ENCODE assay signal across 6 cellular contexts in the genomic region with DNA sequence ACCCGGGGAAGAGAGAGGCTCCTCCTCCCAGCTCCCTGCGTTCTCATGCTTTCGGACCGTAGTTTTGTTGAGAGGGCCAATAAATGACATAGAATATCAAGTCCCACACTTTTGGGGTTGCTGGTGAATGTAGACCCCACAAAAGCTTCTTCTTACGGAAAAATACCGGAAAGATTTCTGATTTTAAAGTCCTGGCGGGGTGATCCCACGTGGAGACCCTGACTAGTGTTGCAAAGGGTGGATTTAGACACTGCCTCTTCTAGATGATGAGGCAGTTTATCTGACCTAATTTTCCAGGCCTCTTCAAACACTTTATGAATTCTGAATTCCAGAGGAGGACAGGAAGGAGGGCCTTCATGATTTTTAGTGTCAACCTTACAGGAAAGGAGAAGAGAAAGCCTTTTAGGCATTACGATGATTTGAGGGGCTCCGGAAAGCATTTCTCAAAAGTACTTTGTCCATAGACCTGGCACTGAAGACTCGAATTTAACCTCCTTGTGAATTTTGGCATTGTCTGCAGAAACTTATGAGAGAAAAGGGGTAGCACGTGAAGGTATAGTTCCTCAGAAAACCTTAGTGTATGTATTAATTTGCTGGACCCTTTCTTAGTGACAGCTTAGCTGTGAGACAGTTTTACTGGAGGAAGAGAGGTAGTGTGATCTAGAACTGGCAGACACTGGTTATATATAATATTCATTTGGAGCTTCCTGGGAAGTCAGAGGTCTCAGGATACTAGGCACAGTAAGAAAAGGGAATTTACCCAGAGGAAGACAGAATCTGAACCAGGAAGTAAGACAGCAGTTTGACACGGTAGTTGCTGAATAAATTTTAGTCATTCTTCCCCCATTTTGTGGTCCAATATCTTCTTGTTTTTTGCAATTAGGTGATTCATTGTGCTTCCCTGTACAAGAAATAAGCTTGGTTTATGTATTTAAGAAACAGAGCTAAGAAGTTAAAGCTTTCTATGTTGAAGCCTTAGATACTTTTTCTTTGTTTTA. TPM values are rescaled to one million over a fixed set of nuclear protein-coding genes. Genes with fewer than 3 reads are reported as not detected.
A peak's percentile ranks its signal among the peaks of the same experiment; 100 is the strongest.
DNase-seq lines count a peak whose midpoint lies in the region; ATAC-seq and TF ChIP-seq lines count a peak whose summit lies in the region.

No MANE protein-coding gene starts in this region.

- no peak for DNase-seq in activated CD8-positive, alpha-beta T cell treated with anti-CD3 and anti-CD28 coated beads, Interleukin-2, amount 10 ng/mL, durations not matched to agents 7 days and 5 days
- no peak for DNase-seq in lower lobe of right lung
- DNase-seq in NCI-H146 (lab: John Stamatoyannopoulos, UW), result no peak
- DNase-seq in cerebellum (ENCODE audit: low spot score), result no peak

- TF ChIP-seq CTCF in DOHH2 (IDR thresholded peaks at IDR 0.05; ENCODE audit: low read depth, low read length, poor library complexity, severe bottlenecking) (no peak), lower lobe of right lung (IDR thresholded peaks at IDR 0.05) (no peak)

- no peaks in the 10 kb centered on the region for H3K9me3 ChIP-seq in DOHH2 (ENCODE audit: control insufficient read depth, insufficient read depth, low read length)
- no peaks in the 10 kb centered on the region for H3K9me3 ChIP-seq in lower lobe of right lung

- peak overlapping the region; percentile 86 for H3K4me3 ChIP-seq in DOHH2 (ENCODE audit: low read length)
- peak overlapping the region; percentile 83 for H3K4me3 ChIP-seq in lower lobe of right lung

- H3K4me1 ChIP-seq in DOHH2 (ENCODE audit: control insufficient read depth, low read length) (peaks cover 20% of the 10 kb centered on the region), lower lobe of right lung (peaks cover 46% of the 10 kb centered on the region)

- CTCF ChIA-PET in activated CD8-positive, alpha-beta T cell treated with anti-CD3 and anti-CD28 coated beads, Interleukin-2, amount 10 ng/mL, durations not matched to agents 7 days and 5 days (lab: Charles Lee), result interaction anchor here (0.7 to 5.1 kb wide), 7 partner anchors 8 to 64 kb away, joined by 3 to 38 read pairs (median 4); a partner anchor contains a TSS

- H3K27me3 Mint-ChIP-seq in activated CD8-positive, alpha-beta T cell treated with anti-CD3 and anti-CD28 coated beads, Interleukin-2, amount 10 ng/mL, durations not matched to agents 7 days and 5 days (ENCODE audit: low read depth), result no peaks in the 10 kb centered on the region

- H3K9me2 ChIP-seq in DOHH2 (replicated peaks; ENCODE audit: control insufficient read depth, low read length), result no peaks in the 10 kb centered on the region

- POLR2A ChIA-PET in activated CD8-positive, alpha-beta T cell treated with anti-CD3 and anti-CD28 coated beads, Interleukin-2, amount 10 ng/mL, durations not matched to agents 7 days and 5 days (lab: Charles Lee), result interaction anchor here (1.4 to 2.9 kb wide), 4 partner anchors 8 to 123 kb away, joined by 5 to 51 read pairs (median 10); a partner anchor contains a TSS

- H3K4me1 Mint-ChIP-seq in activated CD8-positive, alpha-beta T cell treated with anti-CD3 and anti-CD28 coated beads, Interleukin-2, amount 10 ng/mL, durations not matched to agents 7 days and 5 days (ENCODE audit: low read depth), result peaks cover 33% of the 10 kb centered on the region

- H3K27me3 ChIP-seq in DOHH2 (ENCODE audit: control insufficient read depth, low read length) (no peaks in the 10 kb centered on the region), lower lobe of right lung (ENCODE audit: low read depth) (no peaks in the 10 kb centered on the region)

- intact Hi-C loops in lower lobe of right lung (cut with DNase I), result no loop called here

- H3K27ac ChIP-seq in DOHH2 (ENCODE audit: low read depth, low read length) (peak overlapping the region; percentile 80), lower lobe of right lung (peak overlapping the region; percentile 95)

- H3F3A ChIP-seq in DOHH2 (ENCODE audit: control insufficient read depth, insufficient read depth), result peaks cover 21% of the 10 kb centered on the region

- H3K79me2 ChIP-seq in DOHH2 (ENCODE audit: control insufficient read depth, low read length), result peaks cover 56% of the 10 kb centered on the region

- peak overlapping the region; percentile 95 for H3K27ac Mint-ChIP-seq in activated CD8-positive, alpha-beta T cell treated with anti-CD3 and anti-CD28 coated beads, Interleukin-2, amount 10 ng/mL, durations not matched to agents 7 days and 5 days

- peak overlapping the region; percentile 83 for H3K4me2 ChIP-seq in DOHH2 (ENCODE audit: low read length)

- H3K36me3 Mint-ChIP-seq in activated CD8-positive, alpha-beta T cell treated with anti-CD3 and anti-CD28 coated beads, Interleukin-2, amount 10 ng/mL, durations not matched to agents 7 days and 5 days (ENCODE audit: low read depth), result peaks cover 27% of the 10 kb centered on the region

- H4K20me1 ChIP-seq in DOHH2 (ENCODE audit: control insufficient read depth, insufficient read depth, low read depth, low read length), result no peaks in the 10 kb centered on the region

- peak; percentile 46 for ATAC-seq in HG02884 (IDR thresholded peaks at IDR 0.05; ENCODE audit: unreplicated experiment)
- ATAC-seq in activated CD8-positive, alpha-beta T cell treated with anti-CD3 and anti-CD28 coated beads, Interleukin-2, amount 10 ng/mL, durations not matched to agents 7 days and 5 days, result peak; percentile 7
- peak; percentile 7 to 29 for ATAC-seq in lower lobe of right lung

- peak overlapping the region; percentile 88 for H3K4me3 Mint-ChIP-seq in activated CD8-positive, alpha-beta T cell treated with anti-CD3 and anti-CD28 coated beads, Interleukin-2, amount 10 ng/mL, durations not matched to agents 7 days and 5 days

- H3K36me3 ChIP-seq in DOHH2 (ENCODE audit: control insufficient read depth, low read length) (peaks cover 46% of the 10 kb centered on the region), lower lobe of right lung (peaks cover 37% of the 10 kb centered on the region)

- no peaks in the 10 kb centered on the region for H3K9me3 Mint-ChIP-seq in activated CD8-positive, alpha-beta T cell treated with anti-CD3 and anti-CD28 coated beads, Interleukin-2, amount 10 ng/mL, durations not matched to agents 7 days and 5 days (ENCODE audit: insufficient read depth)

RNA-seq across cellular contexts. Expression of a gene that starts 0.9 kb away (rescaled TPM):
- 10 to 100 TPM; 20.8 to 21.2 TPM for total RNA-seq in activated CD8-positive, alpha-beta T cell treated with anti-CD3 and anti-CD28 coated beads, Interleukin-2, amount 10 ng/mL, durations not matched to agents 7 days and 5 days
- total RNA-seq in lower lobe of right lung (45.9 TPM), cerebellum (32.3 TPM)

RNA-seq across cellular contexts. Expression of a gene that starts 15.7 kb away (rescaled TPM):
- total RNA-seq in activated CD8-positive, alpha-beta T cell treated with anti-CD3 and anti-CD28 coated beads, Interleukin-2, amount 10 ng/mL, durations not matched to agents 7 days and 5 days, result 10 to 100 TPM; 24.5 to 24.6 TPM
- total RNA-seq in lower lobe of right lung (38.8 TPM), cerebellum (31.0 TPM)

RNA-seq across cellular contexts. Expression of a gene that starts 22.4 kb away (rescaled TPM):
- 1 to 10 TPM; 1.9 to 2.8 TPM for total RNA-seq in activated CD8-positive, alpha-beta T cell treated with anti-CD3 and anti-CD28 coated beads, Interleukin-2, amount 10 ng/mL, durations not matched to agents 7 days and 5 days
- total RNA-seq in lower lobe of right lung, result 24.4 TPM
- 6.4 TPM for total RNA-seq in cerebellum

RNA-seq across cellular contexts. Expression of a gene that starts 49.6 kb away (rescaled TPM):
- total RNA-seq in activated CD8-positive, alpha-beta T cell treated with anti-CD3 and anti-CD28 coated beads, Interleukin-2, amount 10 ng/mL, durations not matched to agents 7 days and 5 days, result 10 to 100 TPM; 13.1 to 14.8 TPM
- total RNA-seq in lower lobe of right lung (14.3 TPM), cerebellum (91.6 TPM)
